6 cellular contexts compared by ENCODE assay signal in genomic region chr14:77416098-77416497, GRCh38. TPM values are rescaled to one million over a fixed set of nuclear protein-coding genes. Genes with fewer than 3 reads are reported as not detected.
"Had no signal": no experiment of that assay in that cellular context is flagged by ENCODE, and none has a peak within 500 bp of the region (broad histone marks: within the 10 kb centered on the region; RNA-seq: fewer than 3 reads in every experiment).

No MANE protein-coding gene starts in this region.

RNA-seq across cellular contexts. Expression of gene NOXRED1, which starts 7.2 kb away (rescaled TPM):
- total RNA-seq: epithelial cell of proximal tubule, esophagus mucosa, esophagus squamous epithelium, gastrocnemius medialis, gastroesophageal sphincter had no signal
- polyA plus RNA-seq: heart left ventricle had no signal
